In the genomic region with DNA sequence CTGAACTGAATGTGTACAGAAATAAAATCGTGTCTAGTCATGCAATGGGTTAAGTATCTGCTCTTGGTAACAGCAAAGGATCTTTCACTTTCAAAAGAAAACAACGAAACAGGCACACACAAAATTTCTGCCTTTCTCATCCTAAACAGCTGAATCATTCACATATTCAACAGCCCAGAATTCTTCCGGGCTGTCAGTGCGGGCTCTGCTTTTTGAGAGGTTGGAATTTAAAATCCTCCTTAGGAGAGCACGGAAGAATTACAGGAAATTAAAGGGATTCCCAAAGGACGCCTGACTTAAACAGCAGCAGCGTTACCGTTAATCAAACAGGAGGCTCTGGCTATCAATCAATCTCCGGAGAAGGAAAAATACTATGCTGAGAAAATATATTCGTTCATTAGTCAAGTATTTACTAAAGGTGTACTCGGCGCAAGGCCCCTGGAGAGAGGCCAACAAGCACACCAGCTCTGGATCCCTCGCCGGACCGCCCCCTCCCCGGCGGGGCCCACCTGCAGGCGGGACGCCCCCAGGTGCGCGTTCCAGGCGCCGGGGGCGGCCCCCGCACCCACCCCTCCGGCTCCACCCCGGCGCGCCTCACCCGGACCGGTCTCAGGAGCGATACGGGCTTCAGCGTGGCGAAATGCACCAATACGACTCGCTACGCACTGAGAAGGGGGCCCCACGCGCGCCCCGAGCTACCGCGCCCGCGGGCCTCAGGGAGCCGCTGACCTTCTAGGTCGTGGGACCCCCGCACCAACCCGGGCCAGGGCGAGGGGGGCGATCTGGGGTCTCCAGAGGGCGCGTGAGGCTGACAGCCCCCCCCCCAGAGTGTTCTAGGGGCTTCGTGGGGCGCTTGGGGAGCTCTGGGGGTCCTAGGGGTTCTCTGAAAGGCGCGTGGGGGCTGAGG, we compare ENCODE assay signal across 8 cellular contexts. TPM values are rescaled to one million over a fixed set of nuclear protein-coding genes. Genes with fewer than 3 reads are reported as not detected.
DNase-seq lines count a peak whose midpoint lies in the region; ATAC-seq and TF ChIP-seq lines count a peak whose summit lies in the region.

No MANE protein-coding gene starts in this region.

- POLR2A ChIA-PET in AG04449 (lab: Yijun Ruan, JAX) = interaction anchor here (0.6 to 1.0 kb wide), 3 partner anchors 16 to 70 kb away, joined by 3 read pairs; partner anchors contain the start of gene NXT1

- intact Hi-C loops in left colon (cut with DNase I, micrococcal nuclease) = loop anchor here in 1 of 2 donors (5.0 kb wide), 1 partner anchor 58 kb away; the partner anchor contains the start of gene GZF1

- CTCF ChIA-PET in AG04449 (lab: Yijun Ruan, JAX) = interaction anchor here (1.3 to 5.9 kb wide), 6 partner anchors 10 to 187 kb away, joined by 5 to 43 read pairs (median 8); partner anchors contain the start of genes CSTL1 and NXT1

- DNase-seq in AG04449 (ENCODE audit: low read depth, low spot score) (no peak), Kasumi-1 (lab: John Stamatoyannopoulos, UW) (peak; percentile 13 to 36), cerebellar cortex (ENCODE audit: low spot score) (peak; percentile 40), left colon (peak; percentile 45 to 64)
- DNase-seq in activated CD4-positive, CD25-positive, alpha-beta regulatory T cell (lab: John Stamatoyannopoulos, UW) = peak; percentile 11 to 24 (median 19)
- peak; percentile 59 to 60 for DNase-seq in stimulated activated CD4-positive, alpha-beta T cell treated with anti-CD3 and anti-CD28 coated beads, Interleukin-2, amount 100 ng/mL, for 24 hours

- ATAC-seq in GM18909 (IDR thresholded peaks at IDR 0.05; ENCODE audit: poor library complexity, unreplicated experiment) = peak; percentile 25
- peak; percentile 66 for ATAC-seq in left colon
- ATAC-seq in HG03045 (IDR thresholded peaks at IDR 0.05; ENCODE audit: unreplicated experiment) = no peak

- H3K4me3 ChIP-seq in AG04449 (ENCODE audit: low read depth, low read length) = peak overlapping the region; percentile 90

- TF ChIP-seq CTCF in AG04449 (IDR thresholded peaks at IDR 0.05; ENCODE audit: insufficient read depth, low read length, missing control alignments) = no peak

RNA-seq across cellular contexts. Expression of gene NAPB, which starts 1.0 kb away (rescaled TPM):
- total RNA-seq in left colon = 1 to 10 TPM; 7.9 to 8.5 TPM

RNA-seq across cellular contexts. Expression of gene CSTL1, which starts 19.2 kb away (rescaled TPM):
- not detected for total RNA-seq in left colon

RNA-seq across cellular contexts. Expression of gene CST11, which starts 32.4 kb away (rescaled TPM):
- total RNA-seq in left colon = not detected

RNA-seq across cellular contexts. Expression of gene GZF1, which starts 58.3 kb away (rescaled TPM):
- total RNA-seq in left colon = 10 to 100 TPM in 1 of 2 donors, 1 to 10 TPM in 1; 8.3 to 10.2 TPM
